Comparison of ENCODE assay signal across 8 cellular contexts in genomic region chr22:40193429-40194421, GRCh38. TPM values are rescaled to one million over a fixed set of nuclear protein-coding genes. Genes with fewer than 3 reads are reported as not detected.
DNase-seq lines count a peak whose midpoint lies in the region; ATAC-seq lines count a peak whose summit lies in the region.

No MANE protein-coding gene starts in this region.

- H3K27ac Mint-ChIP-seq in stimulated activated naive CD8-positive, alpha-beta T cell treated with anti-CD3 and anti-CD28 coated beads, Interleukin-15, Interleukin-2, amounts not matched to agents 100 ng/mL and 50 ng/mL, for 24 hours: peak overlapping the region; percentile 54
- peak overlapping the region in 1 of 2 donors; percentile 48 for H3K27ac Mint-ChIP-seq in stimulated activated naive CD8-positive, alpha-beta T cell treated with anti-CD3 and anti-CD28 coated beads, Interleukin-15, amount 100 ng/mL, for 72 hours
- peak overlapping the region; percentile 34 to 38 for H3K27ac Mint-ChIP-seq in activated naive CD4-positive, alpha-beta T cell treated with anti-CD3 and anti-CD28 coated beads, Interleukin-2, amount 50 U/mL, for 72 hours

- ATAC-seq in stimulated activated naive CD8-positive, alpha-beta T cell treated with anti-CD3 and anti-CD28 coated beads, Interleukin-15, amount 100 ng/mL, for 72 hours: no peak
- ATAC-seq in activated naive CD4-positive, alpha-beta T cell treated with anti-CD3 and anti-CD28 coated beads, Interleukin-2, amount 50 U/mL, for 72 hours: no peak
- ATAC-seq in GM19035 (IDR thresholded peaks at IDR 0.05; ENCODE audit: unreplicated experiment): no peak

- no peaks in the 10 kb centered on the region for H3K27me3 Mint-ChIP-seq in stimulated activated naive CD8-positive, alpha-beta T cell treated with anti-CD3 and anti-CD28 coated beads, Interleukin-15, Interleukin-2, amounts not matched to agents 100 ng/mL and 50 ng/mL, for 24 hours
- no peaks in the 10 kb centered on the region for H3K27me3 Mint-ChIP-seq in stimulated activated naive CD8-positive, alpha-beta T cell treated with anti-CD3 and anti-CD28 coated beads, Interleukin-15, amount 100 ng/mL, for 72 hours

- H3K36me3 Mint-ChIP-seq in stimulated activated naive CD8-positive, alpha-beta T cell treated with anti-CD3 and anti-CD28 coated beads, Interleukin-15, Interleukin-2, amounts not matched to agents 100 ng/mL and 50 ng/mL, for 24 hours (ENCODE audit: low read depth): peaks cover 16% of the 10 kb centered on the region
- peaks cover 0 to 7% of the 10 kb centered on the region in 2 donors for H3K36me3 Mint-ChIP-seq in activated naive CD4-positive, alpha-beta T cell treated with anti-CD3 and anti-CD28 coated beads, Interleukin-2, amount 50 U/mL, for 72 hours

- no peak overlapping the region for H3K4me3 Mint-ChIP-seq in stimulated activated naive CD8-positive, alpha-beta T cell treated with anti-CD3 and anti-CD28 coated beads, Interleukin-15, Interleukin-2, amounts not matched to agents 100 ng/mL and 50 ng/mL, for 24 hours
- H3K4me3 Mint-ChIP-seq in stimulated activated naive CD8-positive, alpha-beta T cell treated with anti-CD3 and anti-CD28 coated beads, Interleukin-15, amount 100 ng/mL, for 72 hours: peak overlapping the region in 1 of 2 donors; percentile 1

- no peak for DNase-seq in stimulated activated naive CD8-positive, alpha-beta T cell treated with anti-CD3 and anti-CD28 coated beads, Interleukin-15, amount 100 ng/mL, for 72 hours
- DNase-seq in activated naive CD4-positive, alpha-beta T cell treated with anti-CD3 and anti-CD28 coated beads, Interleukin-2, amount 50 U/mL, for 72 hours (ENCODE audit: low spot score in 2 of 2): no peak
- DNase-seq in islet precursor cell (peak; percentile 82), RPMI8226 (no peak), ureter (ENCODE audit: low spot score) (no peak), NOMO-1 treated with dmso at 0.1 percent for 144 hours (lab: John Stamatoyannopoulos, UW; ENCODE audit: unreplicated experiment) (no peak)

- H3K4me1 Mint-ChIP-seq in stimulated activated naive CD8-positive, alpha-beta T cell treated with anti-CD3 and anti-CD28 coated beads, Interleukin-15, Interleukin-2, amounts not matched to agents 100 ng/mL and 50 ng/mL, for 24 hours (ENCODE audit: low read depth): peaks cover 84% of the 10 kb centered on the region
- H3K4me1 Mint-ChIP-seq in stimulated activated naive CD8-positive, alpha-beta T cell treated with anti-CD3 and anti-CD28 coated beads, Interleukin-15, amount 100 ng/mL, for 72 hours: peaks cover 75% of the 10 kb centered on the region

- no peaks in the 10 kb centered on the region for H3K9me3 Mint-ChIP-seq in stimulated activated naive CD8-positive, alpha-beta T cell treated with anti-CD3 and anti-CD28 coated beads, Interleukin-15, Interleukin-2, amounts not matched to agents 100 ng/mL and 50 ng/mL, for 24 hours
- no peaks in the 10 kb centered on the region for H3K9me3 Mint-ChIP-seq in stimulated activated naive CD8-positive, alpha-beta T cell treated with anti-CD3 and anti-CD28 coated beads, Interleukin-15, amount 100 ng/mL, for 72 hours
- no peaks in the 10 kb centered on the region for H3K9me3 Mint-ChIP-seq in activated naive CD4-positive, alpha-beta T cell treated with anti-CD3 and anti-CD28 coated beads, Interleukin-2, amount 50 U/mL, for 72 hours

RNA-seq across cellular contexts. Expression of gene TNRC6B, which starts 16.0 kb away (rescaled TPM):
- 10 to 100 TPM; 57.7 to 63.2 TPM for total RNA-seq in activated naive CD4-positive, alpha-beta T cell treated with anti-CD3 and anti-CD28 coated beads, Interleukin-2, amount 50 U/mL, for 72 hours
- total RNA-seq in ureter: 63.3 TPM
